28 cellular contexts compared by ENCODE assay signal in genomic region chr7:129317450-129317849, GRCh38.
"Had no signal": no experiment of that assay in that cellular context is flagged by ENCODE, and none has a peak within 500 bp of the region (broad histone marks: within the 10 kb centered on the region; RNA-seq: fewer than 3 reads in every experiment).

No MANE protein-coding gene starts in this region.

- H3K4me1 ChIP-seq: foreskin keratinocyte had no signal

- DNase-seq: activated CD4-positive, alpha-beta memory T cell treated with anti-CD3 and anti-CD28 coated beads, Interleukin-2, amount 10 ng/mL, durations not matched to agents 7 days and 5 days; activated CD4-positive, alpha-beta T cell treated with anti-CD3 and anti-CD28 coated beads for 1 hour; activated CD4-positive, alpha-beta T cell treated with anti-CD3 and anti-CD28 coated beads for 4 hours; activated CD4-positive, alpha-beta T cell treated with anti-CD3 and anti-CD28 coated beads, Interleukin-2, amount 10 ng/mL, durations not matched to agents 7 days and 5 days; activated CD4-positive, alpha-beta T cell treated with anti-CD3 and anti-CD28 coated beads, Interleukin-2, amount 50 U/mL, for 4 hours; activated CD8-positive, alpha-beta memory T cell treated with anti-CD3 and anti-CD28 coated beads, Interleukin-2, amount 50 U/mL, for 48 hours; activated effector memory CD4-positive, alpha-beta T cell treated with Interleukin-2 at 50 U/mL for 16 hours; activated gamma-delta T cell treated with Interleukin-2 at 50 U/mL for 16 hours; activated naive CD4-positive, alpha-beta T cell treated with anti-CD3 and anti-CD28 coated beads, Interleukin-2, amount 50 U/mL, for 16 hours; activated naive CD4-positive, alpha-beta T cell treated with Interleukin-2 at 50 U/mL for 16 hours; activated T-cell treated with anti-CD3 and anti-CD28 coated beads for 4 hours; activated T-cell treated with anti-CD3 and anti-CD28 coated beads, Interleukin-2, amount 50 U/mL, for 24 hours; activated T-cell treated with anti-CD3 and anti-CD28 coated beads, Interleukin-2, amount 50 U/mL, for 72 hours; amniotic stem cell; anterior cingulate cortex; brain microvascular endothelial cell; dermis blood vessel endothelial cell; effector CD4-positive, alpha-beta T cell; effector memory CD8-positive, alpha-beta T cell; erythroblast; foreskin keratinocyte; T-helper 1 cell; T-helper 2 cell had no signal

- H3K27me3 ChIP-seq: brain microvascular endothelial cell, esophagus muscularis mucosa, foreskin keratinocyte, gastroesophageal sphincter had no signal

- H3K27me3 Mint-ChIP-seq: activated CD4-positive, alpha-beta memory T cell treated with anti-CD3 and anti-CD28 coated beads, Interleukin-2, amount 10 ng/mL, durations not matched to agents 7 days and 5 days; activated CD4-positive, alpha-beta T cell treated with anti-CD3 and anti-CD28 coated beads, Interleukin-2, amount 10 ng/mL, durations not matched to agents 7 days and 5 days; activated naive CD8-positive, alpha-beta T cell; activated T-cell treated with anti-CD3 and anti-CD28 coated beads, Interleukin-2, amount 50 U/mL, for 24 hours; central memory CD8-positive, alpha-beta T cell; effector memory CD8-positive, alpha-beta T cell had no signal

- H3K36me3 ChIP-seq: brain microvascular endothelial cell, esophagus muscularis mucosa, gastroesophageal sphincter had no signal

- H3K9me3 Mint-ChIP-seq: activated CD4-positive, alpha-beta memory T cell treated with anti-CD3 and anti-CD28 coated beads, Interleukin-2, amount 10 ng/mL, durations not matched to agents 7 days and 5 days; activated CD4-positive, alpha-beta T cell treated with anti-CD3 and anti-CD28 coated beads, Interleukin-2, amount 10 ng/mL, durations not matched to agents 7 days and 5 days; activated T-cell treated with anti-CD3 and anti-CD28 coated beads, Interleukin-2, amount 50 U/mL, for 24 hours; central memory CD8-positive, alpha-beta T cell; effector memory CD8-positive, alpha-beta T cell had no signal

- H3K9me3 ChIP-seq: esophagus muscularis mucosa had no signal

- H3K4me1 Mint-ChIP-seq: activated CD4-positive, alpha-beta memory T cell treated with anti-CD3 and anti-CD28 coated beads, Interleukin-2, amount 10 ng/mL, durations not matched to agents 7 days and 5 days; activated CD4-positive, alpha-beta T cell treated with anti-CD3 and anti-CD28 coated beads, Interleukin-2, amount 10 ng/mL, durations not matched to agents 7 days and 5 days had no signal

- ATAC-seq: activated T-cell treated with anti-CD3 and anti-CD28 coated beads, Interleukin-2, amount 50 U/mL, for 72 hours; effector memory CD8-positive, alpha-beta T cell; foreskin keratinocyte; gastroesophageal sphincter had no signal

- H3K27ac Mint-ChIP-seq: activated CD4-positive, alpha-beta memory T cell treated with anti-CD3 and anti-CD28 coated beads, Interleukin-2, amount 10 ng/mL, durations not matched to agents 7 days and 5 days; activated CD4-positive, alpha-beta T cell treated with anti-CD3 and anti-CD28 coated beads, Interleukin-2, amount 10 ng/mL, durations not matched to agents 7 days and 5 days; activated naive CD8-positive, alpha-beta T cell; activated T-cell treated with anti-CD3 and anti-CD28 coated beads, Interleukin-2, amount 50 U/mL, for 24 hours; activated T-cell treated with anti-CD3 and anti-CD28 coated beads, Interleukin-2, amount 50 U/mL, for 72 hours; effector memory CD8-positive, alpha-beta T cell had no signal

- H3K4me3 ChIP-seq: coronary artery, esophagus muscularis mucosa, gastroesophageal sphincter had no signal

- H3K4me3 Mint-ChIP-seq: activated CD4-positive, alpha-beta memory T cell treated with anti-CD3 and anti-CD28 coated beads, Interleukin-2, amount 10 ng/mL, durations not matched to agents 7 days and 5 days; activated CD4-positive, alpha-beta T cell treated with anti-CD3 and anti-CD28 coated beads, Interleukin-2, amount 10 ng/mL, durations not matched to agents 7 days and 5 days; activated naive CD8-positive, alpha-beta T cell; activated T-cell treated with anti-CD3 and anti-CD28 coated beads, Interleukin-2, amount 50 U/mL, for 24 hours; activated T-cell treated with anti-CD3 and anti-CD28 coated beads, Interleukin-2, amount 50 U/mL, for 72 hours; central memory CD8-positive, alpha-beta T cell; effector memory CD8-positive, alpha-beta T cell had no signal

- H3K27ac ChIP-seq: brain microvascular endothelial cell, coronary artery, esophagus muscularis mucosa, foreskin keratinocyte, gastroesophageal sphincter had no signal
